ENCODE assay signal across 20 cellular contexts in genomic region chr5:172533058-172533398, GRCh38.
DNase-seq lines count a peak whose midpoint lies in the region; ATAC-seq, FAIRE-seq and TF ChIP-seq lines count a peak whose summit lies in the region.
"Had no signal": no experiment of that assay in that cellular context is flagged by ENCODE, and none has a peak within 500 bp of the region (broad histone marks: within the 10 kb centered on the region; RNA-seq: fewer than 3 reads in every experiment).

No MANE protein-coding gene starts in this region.

- intact Hi-C loops in heart right ventricle (cut with DNase I) (no loop called here), left cardiac atrium (cut with DNase I) (no loop called here)

- DNase-seq in heart right ventricle (no peak), left cardiac atrium (no peak), WTC11 (ENCODE audit: low spot score) (no peak), mesenteric fat pad (ENCODE audit: low spot score) (peak; percentile 41), small intestine (no peak)
- no peak for DNase-seq in activated naive CD8-positive, alpha-beta T cell treated with anti-CD3 and anti-CD28 coated beads, Interleukin-2, amount 50 U/mL, for 24 hours
- DNase-seq: activated CD4-positive, alpha-beta T cell treated with anti-CD3 and anti-CD28 coated beads for 36 hours; body of pancreas; CD8-positive, alpha-beta memory T cell; immature natural killer cell; NCI-H2107; NCI-H748 treated with DMSO at 0.1 percent for 48 hours; stimulated activated naive CD8-positive, alpha-beta T cell treated with anti-CD3 and anti-CD28 coated beads, Interleukin-15, amount 100 ng/mL, for 72 hours; T-helper 9 cell; uterus had no signal

- FAIRE-seq in small intestine (lab: Jason Lieb, UNC): no peak

- TF ChIP-seq CTCF in heart right ventricle (IDR thresholded peaks at IDR 0.05) (no peak), WTC11 (IDR thresholded peaks at IDR 0.05) (no peak)

- H3K4me3 ChIP-seq in heart right ventricle (no peak overlapping the region), small intestine (ENCODE audit: low read depth in 1 of 2, low read length in 2 of 2) (no peak overlapping the region)
- H3K4me3 ChIP-seq: body of pancreas, SK-N-MC, uterus had no signal

- CTCF ChIA-PET in WTC11 (lab: Charles Lee): no interaction called here

- H3K36me3 Mint-ChIP-seq in WTC11: peaks cover 8% of the 10 kb centered on the region
- H3K36me3 Mint-ChIP-seq in activated naive CD8-positive, alpha-beta T cell treated with anti-CD3 and anti-CD28 coated beads, Interleukin-2, amount 50 U/mL, for 24 hours (ENCODE audit: low read depth): no peaks in the 10 kb centered on the region
- H3K36me3 Mint-ChIP-seq: activated naive CD4-positive, alpha-beta T cell treated with anti-CD3 and anti-CD28 coated beads, Interleukin-2, amount 50 U/mL, for 72 hours; CD8-positive, alpha-beta memory T cell; immature natural killer cell; natural killer cell treated with Interleukin-12 subunit alpha and Interleukin-12 subunit beta and Interleukin-15 and Interleukin-18, amount 100 ng/mL, for 72 hours had no signal

- no peaks in the 10 kb centered on the region for H3K27me3 ChIP-seq in heart right ventricle
- H3K27me3 ChIP-seq in small intestine (ENCODE audit: control insufficient read depth in 2 of 2, insufficient read depth in 2 of 2, low read length in 2 of 2): no peaks in the 10 kb centered on the region
- H3K27me3 ChIP-seq: body of pancreas, uterus had no signal

- no peaks in the 10 kb centered on the region for H3K36me3 ChIP-seq in heart right ventricle
- no peaks in the 10 kb centered on the region for H3K36me3 ChIP-seq in small intestine (ENCODE audit: control insufficient read depth in 2 of 2, insufficient read depth in 2 of 2, low read length in 2 of 2)
- H3K36me3 ChIP-seq: uterus had no signal

- no peak overlapping the region for H3K27ac Mint-ChIP-seq in WTC11
- H3K27ac Mint-ChIP-seq in activated naive CD8-positive, alpha-beta T cell treated with anti-CD3 and anti-CD28 coated beads, Interleukin-2, amount 50 U/mL, for 24 hours: no peak overlapping the region
- H3K27ac Mint-ChIP-seq: activated CD4-positive, alpha-beta T cell treated with anti-CD3 and anti-CD28 coated beads for 36 hours; activated naive CD4-positive, alpha-beta T cell treated with anti-CD3 and anti-CD28 coated beads, Interleukin-2, amount 50 U/mL, for 72 hours; CD8-positive, alpha-beta memory T cell; immature natural killer cell; natural killer cell treated with Interleukin-12 subunit alpha and Interleukin-12 subunit beta and Interleukin-15 and Interleukin-18, amount 100 ng/mL, for 72 hours; stimulated activated naive CD8-positive, alpha-beta T cell treated with anti-CD3 and anti-CD28 coated beads, Interleukin-15, amount 100 ng/mL, for 72 hours had no signal

- POLR2A ChIA-PET in WTC11 (lab: Charles Lee): no interaction called here

- ATAC-seq in heart right ventricle (no peak), left cardiac atrium (no peak), WTC11 (peak; percentile 67), GM18873 (IDR thresholded peaks at IDR 0.05; ENCODE audit: low FRiP score, unreplicated experiment) (no peak), GM21786 (IDR thresholded peaks at IDR 0.05; ENCODE audit: unreplicated experiment) (no peak)
- no peak for ATAC-seq in activated naive CD8-positive, alpha-beta T cell treated with anti-CD3 and anti-CD28 coated beads, Interleukin-2, amount 50 U/mL, for 24 hours
- ATAC-seq: activated CD4-positive, alpha-beta T cell treated with anti-CD3 and anti-CD28 coated beads for 36 hours; activated naive CD4-positive, alpha-beta T cell treated with anti-CD3 and anti-CD28 coated beads, Interleukin-2, amount 50 U/mL, for 72 hours; body of pancreas had no signal

- H3K4me1 Mint-ChIP-seq in WTC11: no peaks in the 10 kb centered on the region
- peaks cover 2% of the 10 kb centered on the region for H3K4me1 Mint-ChIP-seq in activated naive CD8-positive, alpha-beta T cell treated with anti-CD3 and anti-CD28 coated beads, Interleukin-2, amount 50 U/mL, for 24 hours
- H3K4me1 Mint-ChIP-seq: immature natural killer cell had no signal

- peaks cover 10% of the 10 kb centered on the region for H3K27me3 Mint-ChIP-seq in WTC11 (ENCODE audit: low read depth)
- peaks cover 6% of the 10 kb centered on the region for H3K27me3 Mint-ChIP-seq in activated naive CD8-positive, alpha-beta T cell treated with anti-CD3 and anti-CD28 coated beads, Interleukin-2, amount 50 U/mL, for 24 hours

- 90 to 93% methylated on average over 10 of the region's 10 CpGs for WGBS in heart right ventricle, 2 donors
- 62 to 82% (median 66%) methylated on average over 10 of the region's 10 CpGs for WGBS in small intestine, 3 donors

- H3K9me3 ChIP-seq in heart right ventricle (peaks cover 0 to 6% (median 0%) of the 10 kb centered on the region in 11 donors), small intestine (ENCODE audit: control insufficient read depth, low read depth) (no peaks in the 10 kb centered on the region)
- H3K9me3 ChIP-seq: body of pancreas, uterus had no signal

- H3K27ac ChIP-seq in heart right ventricle (peak overlapping the region in 7 of 10 donors; percentile 36 to 77 (median 73)), small intestine (ENCODE audit: low read depth in 1 of 2, low read length in 1 of 2) (no peak overlapping the region)
- H3K27ac ChIP-seq: body of pancreas, SK-N-MC had no signal

- H3K4me3 Mint-ChIP-seq in WTC11: no peak overlapping the region
- H3K4me3 Mint-ChIP-seq in activated naive CD8-positive, alpha-beta T cell treated with anti-CD3 and anti-CD28 coated beads, Interleukin-2, amount 50 U/mL, for 24 hours: no peak overlapping the region
- H3K4me3 Mint-ChIP-seq: activated CD4-positive, alpha-beta T cell treated with anti-CD3 and anti-CD28 coated beads for 36 hours; natural killer cell treated with Interleukin-12 subunit alpha and Interleukin-12 subunit beta and Interleukin-15 and Interleukin-18, amount 100 ng/mL, for 72 hours; stimulated activated naive CD8-positive, alpha-beta T cell treated with anti-CD3 and anti-CD28 coated beads, Interleukin-15, amount 100 ng/mL, for 72 hours had no signal

- H3K4me1 ChIP-seq in heart right ventricle (peaks cover 14 to 61% (median 31%) of the 10 kb centered on the region in 9 donors), small intestine (ENCODE audit: control insufficient read depth in 2 of 2, insufficient read depth in 1 of 2, low read depth in 1 of 2, low read length in 1 of 2) (no peaks in the 10 kb centered on the region)
- H3K4me1 ChIP-seq: uterus had no signal

- peaks cover 19% of the 10 kb centered on the region for H3K9me3 Mint-ChIP-seq in WTC11
- H3K9me3 Mint-ChIP-seq in activated naive CD8-positive, alpha-beta T cell treated with anti-CD3 and anti-CD28 coated beads, Interleukin-2, amount 50 U/mL, for 24 hours: no peaks in the 10 kb centered on the region
- H3K9me3 Mint-ChIP-seq: immature natural killer cell; natural killer cell treated with Interleukin-12 subunit alpha and Interleukin-12 subunit beta and Interleukin-15 and Interleukin-18, amount 100 ng/mL, for 72 hours; stimulated activated naive CD8-positive, alpha-beta T cell treated with anti-CD3 and anti-CD28 coated beads, Interleukin-15, amount 100 ng/mL, for 72 hours had no signal

TF ChIP-seq in WTC11, 78 proteins besides CTCF, POLR2A, EP300 and RAD21:
- TF ChIP-seq KAT7 (CRISPR knock-in tag; IDR thresholded peaks at IDR 0.05; ENCODE audit: borderline replicate concordance) (no peak), USF1 (CRISPR knock-in tag; IDR thresholded peaks at IDR 0.05) (no peak; the same call in 1 of the 2 replicates), IRF2 (CRISPR knock-in tag; IDR thresholded peaks at IDR 0.05; ENCODE audit: borderline replicate concordance, low read depth) (no peak), USF2 (CRISPR knock-in tag; IDR thresholded peaks at IDR 0.05) (peak; percentile 72), ZNF671 (CRISPR knock-in tag; IDR thresholded peaks at IDR 0.05) (no peak)
TF ChIP-seq in WTC11: peak in this region for 1.

Comparison
In these comparisons a context has a peak if more than half of its experiments do, and no peak if none do; other contexts are left out.
1. H3K27ac ChIP-seq: peak in heart right ventricle (7 of 10); none in small intestine (0 of 2).